Comparison of ENCODE assay signal across 9 cellular contexts in the genomic region with DNA sequence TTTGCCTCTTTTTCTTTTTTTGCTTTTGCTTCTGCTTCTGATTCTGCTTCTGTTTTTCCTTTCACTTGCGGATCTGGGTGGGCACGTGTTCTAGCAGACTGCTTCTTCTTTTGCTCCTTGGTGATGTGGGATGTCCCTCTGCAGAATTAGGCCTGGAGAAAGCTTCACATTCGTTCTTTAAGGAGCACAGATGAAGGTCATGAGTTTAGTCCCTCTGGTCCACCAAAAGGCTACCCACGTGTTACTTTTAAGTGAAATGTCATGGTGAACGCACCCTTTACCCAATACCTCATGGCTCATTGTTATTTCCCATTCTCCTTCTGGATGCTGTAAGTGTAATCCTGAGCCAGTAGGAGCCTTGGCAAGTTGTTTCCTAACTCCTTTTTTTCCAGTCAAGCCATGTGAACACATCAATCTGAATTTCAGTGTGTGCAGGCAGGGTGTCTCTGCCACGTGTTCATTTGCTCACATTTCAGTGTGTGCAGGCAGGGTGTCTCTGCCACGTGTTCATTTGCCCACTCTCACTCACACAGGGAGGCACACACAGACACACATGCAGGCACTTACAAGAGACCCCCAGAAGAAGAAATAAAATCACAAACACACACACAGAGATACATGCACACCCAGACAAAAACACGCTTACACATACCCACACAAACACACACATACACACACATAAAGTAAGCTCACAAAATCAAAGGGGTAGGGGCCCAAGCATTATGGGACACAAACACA. TPM values are rescaled to one million over a fixed set of nuclear protein-coding genes. Genes with fewer than 3 reads are reported as not detected.
A peak's percentile ranks its signal among the peaks of the same experiment; 100 is the strongest.
DNase-seq lines count a peak whose midpoint lies in the region; ATAC-seq and TF ChIP-seq lines count a peak whose summit lies in the region.
"Had no signal": no experiment of that assay in that cellular context is flagged by ENCODE, and none has a peak within 500 bp of the region (broad histone marks: within the 10 kb centered on the region; RNA-seq: fewer than 3 reads in every experiment).

No MANE protein-coding gene starts in this region.

- H3K4me1 Mint-ChIP-seq in CD4-positive, alpha-beta T cell (ENCODE audit: low read depth) = peaks cover 56% of the 10 kb centered on the region
- H3K4me1 Mint-ChIP-seq in osteocyte (ENCODE audit: unreplicated experiment) = peaks cover 9% of the 10 kb centered on the region

- POLR2A ChIA-PET in CD4-positive, alpha-beta T cell (lab: Charles Lee) = interaction anchor here (0.6 to 1.4 kb wide), 3 partner anchors 17 to 893 kb away, joined by 3 to 5 read pairs (median 4); no protein-coding TSS in a partner anchor
- POLR2A ChIA-PET in HEK293 (lab: Yijun Ruan, JAX) = no interaction called here

- H3K27ac Mint-ChIP-seq in CD4-positive, alpha-beta T cell = peak overlapping the region; percentile 90
- peak overlapping the region; percentile 34 for H3K27ac Mint-ChIP-seq in osteocyte (ENCODE audit: unreplicated experiment)

- peak overlapping the region; percentile 79 for H3K27ac ChIP-seq in CD4-positive, alpha-beta T cell (ENCODE audit: low read depth, low read length)
- no peak overlapping the region; the same call in 1 of the 2 replicates for H3K27ac ChIP-seq in HEK293 (ENCODE audit: extremely low read depth, low read depth, low read length)

- H3K4me1 ChIP-seq in HEK293 (ENCODE audit: control insufficient read depth, insufficient read depth, low read length) = peaks cover 10% of the 10 kb centered on the region; the same call in 1 of the 2 replicates

- no peak for DNase-seq in CD4-positive, alpha-beta T cell
- peak; percentile 10 to 15 for DNase-seq in cardiac fibroblast (ENCODE audit: low read depth in 2 of 2)
- DNase-seq in osteocyte (ENCODE audit: extremely low spot score, unreplicated experiment) = no peak
- DNase-seq in NCI-H82 (lab: John Stamatoyannopoulos, UW) = no peak
- DNase-seq in dermis blood vessel endothelial cell = no peak
- DNase-seq in NCI-H526 (lab: John Stamatoyannopoulos, UW) = no peak
- DNase-seq: GF-D8 had no signal

- TF ChIP-seq CTCF in CD4-positive, alpha-beta T cell (IDR thresholded peaks at IDR 0.05) = no peak
- TF ChIP-seq CTCF in HEK293 (tag by site-specific recombination; IDR thresholded peaks at IDR 0.05) (no peak), cardiac fibroblast (IDR thresholded peaks at IDR 0.05; ENCODE audit: low read depth, low read length) (no peak), osteocyte (IDR thresholded peaks at IDR 0.05) (no peak)

- CTCF ChIA-PET in CD4-positive, alpha-beta T cell (lab: Charles Lee) = interaction anchor here (0.8 to 1.1 kb wide), 2 partner anchors 39 to 212 kb away, joined by 3 read pairs; no protein-coding TSS in a partner anchor
- CTCF ChIA-PET in HEK293 (lab: Yijun Ruan, JAX) = interaction anchor here (1.5 kb wide), 1 partner anchor 17 kb away, joined by 6 read pairs; no protein-coding TSS in a partner anchor

- no peak for ATAC-seq in CD4-positive, alpha-beta T cell (ENCODE audit: poor library complexity)
- ATAC-seq in GM18517 (IDR thresholded peaks at IDR 0.05; ENCODE audit: unreplicated experiment) = no peak

- peaks cover 0 to 14% of the 10 kb centered on the region in 2 experiments; a peak in 1 of 3 replicates for H3K36me3 ChIP-seq in HEK293 (ENCODE audit: control insufficient read depth in 2 of 2, insufficient read depth in 1 of 2, low read length in 2 of 2)

- H3K4me3 ChIP-seq in HEK293 (ENCODE audit: low read depth, low read length) (no peak overlapping the region), cardiac fibroblast (replicated peaks in 1 of 2; ENCODE audit: low read depth in 2 of 2, low read length in 2 of 2) (no peak overlapping the region)

- no peaks in the 10 kb centered on the region for H3K9me3 ChIP-seq in CD4-positive, alpha-beta T cell (ENCODE audit: control insufficient read depth, low read length)
- no peaks in the 10 kb centered on the region; the same call in 1 of the 2 replicates for H3K9me3 ChIP-seq in HEK293 (ENCODE audit: control insufficient read depth, insufficient read depth, low read depth, low read length)

- peaks cover 5% of the 10 kb centered on the region for H3K36me3 Mint-ChIP-seq in CD4-positive, alpha-beta T cell (ENCODE audit: low read depth)
- no peaks in the 10 kb centered on the region for H3K36me3 Mint-ChIP-seq in osteocyte (ENCODE audit: unreplicated experiment)

- no peaks in the 10 kb centered on the region for H3K27me3 ChIP-seq in CD4-positive, alpha-beta T cell (ENCODE audit: control insufficient read depth, insufficient read depth, low read length)

- no peaks in the 10 kb centered on the region for H3K27me3 Mint-ChIP-seq in CD4-positive, alpha-beta T cell
- no peaks in the 10 kb centered on the region for H3K27me3 Mint-ChIP-seq in osteocyte (ENCODE audit: unreplicated experiment)

- no peaks in the 10 kb centered on the region for H3K9me3 Mint-ChIP-seq in CD4-positive, alpha-beta T cell
- H3K9me3 Mint-ChIP-seq in osteocyte (ENCODE audit: unreplicated experiment) = no peaks in the 10 kb centered on the region

- intact Hi-C loops in CD4-positive, alpha-beta T cell (cut with DNase I, micrococcal nuclease) = no loop called here

- H3K4me3 Mint-ChIP-seq in CD4-positive, alpha-beta T cell = peak overlapping the region; percentile 71
- no peak overlapping the region for H3K4me3 Mint-ChIP-seq in osteocyte (ENCODE audit: unreplicated experiment)

TF ChIP-seq in HEK293, 187 proteins besides CTCF, POLR2A, EP300 and RAD21:
- TF ChIP-seq, protein P1, sequence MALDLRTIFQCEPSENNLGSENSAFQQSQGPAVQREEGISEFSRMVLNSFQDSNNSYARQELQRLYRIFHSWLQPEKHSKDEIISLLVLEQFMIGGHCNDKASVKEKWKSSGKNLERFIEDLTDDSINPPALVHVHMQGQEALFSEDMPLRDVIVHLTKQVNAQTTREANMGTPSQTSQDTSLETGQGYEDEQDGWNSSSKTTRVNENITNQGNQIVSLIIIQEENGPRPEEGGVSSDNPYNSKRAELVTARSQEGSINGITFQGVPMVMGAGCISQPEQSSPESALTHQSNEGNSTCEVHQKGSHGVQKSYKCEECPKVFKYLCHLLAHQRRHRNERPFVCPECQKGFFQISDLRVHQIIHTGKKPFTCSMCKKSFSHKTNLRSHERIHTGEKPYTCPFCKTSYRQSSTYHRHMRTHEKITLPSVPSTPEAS (tag by site-specific recombination; IDR thresholded peaks at IDR 0.05) = peak; percentile 91
- TF ChIP-seq PRDM1 (tag by site-specific recombination; IDR thresholded peaks at IDR 0.05) = 0 out of 2 replicates have a peak, but pooled peaks have one; percentile 1
- no peak for TF ChIP-seq ZNF791 (tag by site-specific recombination; IDR thresholded peaks at IDR 0.05)
- TF ChIP-seq ZNF366 (tag by site-specific recombination; conservative IDR thresholded peaks at IDR 0.05) = no peak
TF ChIP-seq in HEK293: peak in this region for 2.

RNA-seq across cellular contexts. Expression of a gene that starts 36.9 kb away (rescaled TPM):
- 10 to 100 TPM; 25.0 to 28.3 TPM for total RNA-seq in CD4-positive, alpha-beta T cell
- total RNA-seq in osteocyte (61.1 and 62.5 TPM in 2 replicates), dermis blood vessel endothelial cell (5.3 and 6.2 TPM in 2 replicates)

Comparison
In these comparisons a context has a peak if more than half of its experiments do, and no peak if none do; other contexts are left out.
1. DNase-seq: peak in cardiac fibroblast (2 of 2); none in CD4-positive, alpha-beta T cell (0 of 10), osteocyte (single experiment), NCI-H82 (single experiment), dermis blood vessel endothelial cell (single experiment) and NCI-H526 (0 of 2).